ENCODE assay signal across 14 cellular contexts in the genomic region with DNA sequence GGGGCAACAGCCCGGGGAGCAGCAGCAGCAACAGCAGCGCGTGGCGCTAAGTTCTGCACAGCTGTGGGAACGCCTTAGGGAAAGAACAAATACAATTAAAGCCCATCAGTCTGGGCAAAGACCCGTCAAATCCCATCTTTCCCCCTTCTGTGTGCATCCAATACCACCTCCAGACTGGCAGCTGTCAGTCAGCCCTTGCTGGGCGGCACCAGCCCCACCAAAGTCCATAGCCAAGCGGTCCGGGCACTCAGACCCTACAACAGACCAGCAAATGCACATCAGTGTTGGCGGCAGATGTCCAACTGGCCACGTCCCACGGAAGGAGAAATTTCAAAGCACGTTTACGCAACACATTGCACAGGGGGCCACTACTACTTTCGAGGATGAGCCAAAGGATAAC. TPM values are rescaled to one million over a fixed set of nuclear protein-coding genes. Genes with fewer than 3 reads are reported as not detected.
DNase-seq lines count a peak whose midpoint lies in the region; ATAC-seq and TF ChIP-seq lines count a peak whose summit lies in the region.
"Had no signal": no experiment of that assay in that cellular context is flagged by ENCODE, and none has a peak within 500 bp of the region (broad histone marks: within the 10 kb centered on the region; RNA-seq: fewer than 3 reads in every experiment).

No MANE protein-coding gene starts in this region.

- H3K4me1 ChIP-seq in MM.1S (ENCODE audit: low read length): peaks cover 38% of the 10 kb centered on the region
- H3K4me1 ChIP-seq in thyroid gland: peaks cover 0 to 4% of the 10 kb centered on the region in 2 donors
- H3K4me1 ChIP-seq: BLaER1 had no signal

- H3K27ac Mint-ChIP-seq in activated T-cell treated with anti-CD3 and anti-CD28 coated beads, Interleukin-2, amount 50 U/mL, for 72 hours: peak overlapping the region; percentile 48
- H3K27ac Mint-ChIP-seq in activated T-helper 17 cell treated with anti-CD3 and anti-CD28 coated beads, Interleukin-2, amount 50 U/mL, for 72 hours: peak overlapping the region; percentile 75

- no peak for ATAC-seq in activated T-cell treated with anti-CD3 and anti-CD28 coated beads, Interleukin-2, amount 50 U/mL, for 72 hours (replicated peaks in 1 of 2)
- ATAC-seq in activated T-helper 17 cell treated with anti-CD3 and anti-CD28 coated beads, Interleukin-2, amount 50 U/mL, for 72 hours (replicated peaks): no peak

- H3K36me3 ChIP-seq in MM.1S (replicated peaks; ENCODE audit: insufficient read depth, low read length) (peaks cover 64% of the 10 kb centered on the region), thyroid gland (peaks cover 72 to 84% of the 10 kb centered on the region in 2 donors)

- H3K9ac ChIP-seq in MM.1S (ENCODE audit: low read length): no peak overlapping the region
- H3K9ac ChIP-seq: BLaER1, GM23248 had no signal

- peak overlapping the region; percentile 94; the same call in 1 of the 2 replicates for H3K27ac ChIP-seq in MM.1S (ENCODE audit: low read length)
- peak overlapping the region in 2 of 3 donors; percentile 22 to 38 for H3K27ac ChIP-seq in thyroid gland
- H3K27ac ChIP-seq: BLaER1, GM23248 had no signal

- no peak overlapping the region for H3K4me3 Mint-ChIP-seq in activated T-cell treated with anti-CD3 and anti-CD28 coated beads, Interleukin-2, amount 50 U/mL, for 72 hours
- H3K4me3 Mint-ChIP-seq in activated T-helper 17 cell treated with anti-CD3 and anti-CD28 coated beads, Interleukin-2, amount 50 U/mL, for 72 hours: no peak overlapping the region
- H3K4me3 Mint-ChIP-seq: CD4-positive, CD25-positive, alpha-beta regulatory T cell had no signal

- H3K9me2 ChIP-seq in MM.1S (replicated peaks; ENCODE audit: insufficient read depth, low read length): no peaks in the 10 kb centered on the region

- TF ChIP-seq CTCF in MM.1S (IDR thresholded peaks at IDR 0.05; ENCODE audit: low read length): no peak
- no peak for TF ChIP-seq CTCF in thyroid gland (IDR thresholded peaks at IDR 0.05)

- H3K4me1 Mint-ChIP-seq in activated T-cell treated with anti-CD3 and anti-CD28 coated beads, Interleukin-2, amount 50 U/mL, for 72 hours (ENCODE audit: low read depth): peaks cover 21% of the 10 kb centered on the region
- peaks cover 10% of the 10 kb centered on the region for H3K4me1 Mint-ChIP-seq in activated T-helper 17 cell treated with anti-CD3 and anti-CD28 coated beads, Interleukin-2, amount 50 U/mL, for 72 hours

- peaks cover 58% of the 10 kb centered on the region for H4K20me1 ChIP-seq in MM.1S (ENCODE audit: insufficient read depth, low read length)

- TF ChIP-seq POLR2A in thyroid gland (IDR thresholded peaks at IDR 0.05): no peak

- H3K27me3 ChIP-seq in MM.1S (replicated peaks; ENCODE audit: insufficient read depth, low read length): no peaks in the 10 kb centered on the region
- no peaks in the 10 kb centered on the region for H3K27me3 ChIP-seq in thyroid gland
- H3K27me3 ChIP-seq: BLaER1 had no signal

- DNase-seq in activated T-cell treated with anti-CD3 and anti-CD28 coated beads, Interleukin-2, amount 50 U/mL, for 72 hours: no peak
- no peak for DNase-seq in activated T-cell treated with anti-CD3 and anti-CD28 coated beads, Interleukin-2, amount 50 U/mL, for 1 hour
- no peak for DNase-seq in MM.1S
- no peak for DNase-seq in thyroid gland
- DNase-seq in COLO829 (ENCODE audit: low spot score): no peak
- no peak for DNase-seq in NCI-H128 (lab: John Stamatoyannopoulos, UW; ENCODE audit: unreplicated experiment)
- DNase-seq: 8988T; AML-193; Calu3; CD4-positive, CD25-positive, alpha-beta regulatory T cell; GM23248; H7 had no signal

- no peaks in the 10 kb centered on the region for H3K9me3 Mint-ChIP-seq in activated T-cell treated with anti-CD3 and anti-CD28 coated beads, Interleukin-2, amount 50 U/mL, for 72 hours
- no peaks in the 10 kb centered on the region for H3K9me3 Mint-ChIP-seq in activated T-helper 17 cell treated with anti-CD3 and anti-CD28 coated beads, Interleukin-2, amount 50 U/mL, for 72 hours
- H3K9me3 Mint-ChIP-seq: CD4-positive, CD25-positive, alpha-beta regulatory T cell had no signal

- no peaks in the 10 kb centered on the region for H3K27me3 Mint-ChIP-seq in activated T-cell treated with anti-CD3 and anti-CD28 coated beads, Interleukin-2, amount 50 U/mL, for 72 hours (ENCODE audit: low read depth)
- H3K27me3 Mint-ChIP-seq in activated T-helper 17 cell treated with anti-CD3 and anti-CD28 coated beads, Interleukin-2, amount 50 U/mL, for 72 hours: no peaks in the 10 kb centered on the region
- H3K27me3 Mint-ChIP-seq: CD4-positive, CD25-positive, alpha-beta regulatory T cell had no signal

- peaks cover 93% of the 10 kb centered on the region for H3K79me2 ChIP-seq in MM.1S (ENCODE audit: low read length)

- no peak overlapping the region for H2AFZ ChIP-seq in MM.1S (ENCODE audit: low read length)
- H2AFZ ChIP-seq: GM23248 had no signal

- H3K9me3 ChIP-seq in MM.1S (replicated peaks; ENCODE audit: insufficient read depth, low read length) (no peaks in the 10 kb centered on the region), thyroid gland (no peaks in the 10 kb centered on the region)
- H3K9me3 ChIP-seq: BLaER1 had no signal

- intact Hi-C loops in thyroid gland (cut with DNase I): no loop called here

- 91 to 96% methylated on average over 14 to 15 of the region's 15 CpGs for whole genome bisulfite sequencing in thyroid gland, 2 donors

- H3K4me3 ChIP-seq in MM.1S (ENCODE audit: low read length) (no peak overlapping the region), thyroid gland (replicated peaks in 1 of 3) (no peak overlapping the region)
- H3K4me3 ChIP-seq: BLaER1, GM23248 had no signal

- peaks cover 96% of the 10 kb centered on the region for H3F3A ChIP-seq in MM.1S (ENCODE audit: insufficient read depth, low read length)

- peaks cover 25 to 65% of the 10 kb centered on the region in 2 donors for H3K36me3 Mint-ChIP-seq in activated T-cell treated with anti-CD3 and anti-CD28 coated beads, Interleukin-2, amount 50 U/mL, for 72 hours (ENCODE audit: insufficient read depth in 2 of 2)
- H3K36me3 Mint-ChIP-seq in activated T-helper 17 cell treated with anti-CD3 and anti-CD28 coated beads, Interleukin-2, amount 50 U/mL, for 72 hours (ENCODE audit: low read depth): peaks cover 100% of the 10 kb centered on the region

- H3K4me2 ChIP-seq in MM.1S (ENCODE audit: low read depth, low read length): no peak overlapping the region
- H3K4me2 ChIP-seq: BLaER1 had no signal

RNA-seq across cellular contexts. Expression of a gene that starts 12.9 kb away (rescaled TPM):
- total RNA-seq in activated T-cell treated with anti-CD3 and anti-CD28 coated beads, Interleukin-2, amount 50 U/mL, for 72 hours: 100 to 1,000 TPM; 333 to 424 TPM
- 100 to 1,000 TPM; 181 to 246 TPM for total RNA-seq in activated T-helper 17 cell treated with anti-CD3 and anti-CD28 coated beads, Interleukin-2, amount 50 U/mL, for 72 hours
- 100 to 1,000 TPM in 3 of 4 donors, 10 to 100 TPM in 1; 81.1 to 143 (median 107) TPM for total RNA-seq in thyroid gland
